ENCODE assay signal across 8 cellular contexts in the genomic region with DNA sequence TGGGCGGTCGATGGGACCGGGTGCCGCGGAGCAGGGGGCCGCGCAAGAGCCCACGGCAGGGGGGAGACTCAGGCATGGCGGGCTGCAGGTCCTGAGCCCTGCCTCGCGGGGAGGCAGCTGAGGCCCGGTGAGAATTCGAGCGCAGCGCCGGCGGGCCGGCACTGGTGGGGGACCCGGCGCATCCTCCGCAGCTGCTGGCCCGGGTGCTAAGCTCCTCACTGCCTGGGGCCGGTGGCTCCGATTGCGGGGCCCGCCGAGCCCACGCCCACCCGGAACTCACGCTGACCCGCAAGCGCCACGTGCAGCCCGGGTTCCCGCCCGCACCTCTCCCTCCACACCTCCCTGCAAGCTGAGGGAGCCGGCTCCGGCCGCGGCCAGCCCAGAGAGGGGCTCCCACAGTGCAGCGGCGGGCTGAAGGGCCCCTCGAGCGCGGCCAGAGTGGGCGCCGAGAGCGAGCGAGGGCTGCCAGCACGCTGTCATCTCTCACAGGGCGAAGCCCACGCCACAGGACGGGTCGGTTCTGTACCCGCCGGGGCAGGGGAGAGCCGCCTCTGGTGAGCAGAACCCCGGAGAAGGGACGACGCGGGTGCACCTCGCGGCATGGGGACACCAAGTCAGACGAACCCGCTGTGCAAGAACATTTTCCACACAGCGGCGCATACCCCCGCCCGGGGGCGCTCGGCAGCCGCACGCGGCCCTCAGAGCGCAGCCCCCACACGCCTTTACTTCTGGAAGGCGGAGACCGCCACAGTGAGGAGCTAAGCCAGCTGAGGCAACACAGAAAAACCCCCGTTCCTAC. TPM values are rescaled to one million over a fixed set of nuclear protein-coding genes. Genes with fewer than 3 reads are reported as not detected.
DNase-seq lines count a peak whose midpoint lies in the region; ATAC-seq and TF ChIP-seq lines count a peak whose summit lies in the region.

No MANE protein-coding gene starts in this region.

- intact Hi-C loops in dorsolateral prefrontal cortex (cut with DNase I): no loop called here

- H3K9me3 ChIP-seq in CD8-positive, alpha-beta memory T cell (ENCODE audit: low read length): no peaks in the 10 kb centered on the region
- peaks cover 6% of the 10 kb centered on the region for H3K9me3 ChIP-seq in neuron (ENCODE audit: low read length)

- H3K4me3 ChIP-seq in CD8-positive, alpha-beta memory T cell (ENCODE audit: low read length): peak overlapping the region; percentile 87
- peak overlapping the region; percentile 77 to 100 (median 98) for H3K4me3 ChIP-seq in dorsolateral prefrontal cortex
- H3K4me3 ChIP-seq in neuron (ENCODE audit: low read length): peak overlapping the region; percentile 86

- H3K27me3 Mint-ChIP-seq in CD8-positive, alpha-beta memory T cell: no peaks in the 10 kb centered on the region

- peak overlapping the region in 4 of 8 donors; percentile 54 to 89 (median 86) for H3K27ac Mint-ChIP-seq in CD8-positive, alpha-beta memory T cell

- H3K4me3 Mint-ChIP-seq in CD8-positive, alpha-beta memory T cell: peak overlapping the region; percentile 88 to 93 (median 92)

- TF ChIP-seq CTCF in dorsolateral prefrontal cortex (IDR thresholded peaks at IDR 0.05 in 54 of 56, conservative IDR thresholded peaks at IDR 0.05 in 2 of 56; ENCODE audit: low read depth in 1 of 56, partially characterized antibody in 56 of 56): no peak

- peaks cover 20% of the 10 kb centered on the region for H3K4me1 ChIP-seq in CD8-positive, alpha-beta memory T cell (ENCODE audit: insufficient read depth, low read length)
- H3K4me1 ChIP-seq in neuron (ENCODE audit: insufficient read depth, low read length): peaks cover 25% of the 10 kb centered on the region

- no peaks in the 10 kb centered on the region for H3K9me3 Mint-ChIP-seq in CD8-positive, alpha-beta memory T cell

- H3K27me3 ChIP-seq in CD8-positive, alpha-beta memory T cell (ENCODE audit: insufficient read depth, low read length, poor library complexity, severe bottlenecking): no peaks in the 10 kb centered on the region
- no peaks in the 10 kb centered on the region for H3K27me3 ChIP-seq in dorsolateral prefrontal cortex
- H3K27me3 ChIP-seq in neuron (ENCODE audit: insufficient read depth, low read length): no peaks in the 10 kb centered on the region

- H3K36me3 Mint-ChIP-seq in CD8-positive, alpha-beta memory T cell: peaks cover 0 to 29% (median 3%) of the 10 kb centered on the region in 3 donors

- peak overlapping the region; percentile 44 for H2AFZ ChIP-seq in neuron (ENCODE audit: low read depth, low read length)

- peaks cover 4% of the 10 kb centered on the region for H3K36me3 ChIP-seq in CD8-positive, alpha-beta memory T cell (ENCODE audit: insufficient read depth, low read length)
- peaks cover 21% of the 10 kb centered on the region for H3K36me3 ChIP-seq in neuron (ENCODE audit: insufficient read depth, low read length)

- CTCF ChIA-PET in CD8-positive, alpha-beta memory T cell (lab: Charles Lee): interaction anchor here (0.7 to 3.4 kb wide), 7 partner anchors 9 to 780 kb away, joined by 3 to 16 read pairs (median 4); no protein-coding TSS in a partner anchor

- DNase-seq in CD8-positive, alpha-beta memory T cell: peak in 1 of 5 donors; percentile 67
- DNase-seq in NCI-H510A treated with DMSO at 0.1 percent for 48 hours (lab: John Stamatoyannopoulos, UW) (peak; percentile 51), dorsolateral prefrontal cortex (no peak), islet precursor cell (no peak)
- DNase-seq in effector CD4-positive, alpha-beta T cell: no peak

- H3K4me1 Mint-ChIP-seq in CD8-positive, alpha-beta memory T cell: peaks cover 22 to 47% (median 27%) of the 10 kb centered on the region in 3 donors

- POLR2A ChIA-PET in CD8-positive, alpha-beta memory T cell (lab: Charles Lee): interaction anchor here (0.9 to 1.9 kb wide), 7 partner anchors 17 to 496 kb away, joined by 3 to 12 read pairs (median 4); a partner anchor contains a TSS

- H3K27ac ChIP-seq in CD8-positive, alpha-beta memory T cell (ENCODE audit: low read depth, low read length): peak overlapping the region; percentile 73
- peak overlapping the region in 49 of 59 donors; percentile 24 to 90 (median 70) for H3K27ac ChIP-seq in dorsolateral prefrontal cortex

- ATAC-seq in HG03442 (IDR thresholded peaks at IDR 0.05; ENCODE audit: unreplicated experiment) (no peak), GM19397 (IDR thresholded peaks at IDR 0.05; ENCODE audit: unreplicated experiment) (no peak)

RNA-seq across cellular contexts. Expression of a gene that starts 1.2 kb away (rescaled TPM):
- total RNA-seq in CD8-positive, alpha-beta memory T cell: 100 to 1,000 TPM; 150 to 175 TPM
- 227 TPM for polyA plus RNA-seq in CD8-positive, alpha-beta memory T cell
- 10 to 100 TPM; 23.3 to 52.5 (median 36.1) TPM for total RNA-seq in dorsolateral prefrontal cortex

RNA-seq across cellular contexts. Expression of a gene that starts 27.7 kb away (rescaled TPM):
- 1 to 10 TPM; 1.4 to 1.5 TPM for total RNA-seq in CD8-positive, alpha-beta memory T cell
- 1.6 TPM for polyA plus RNA-seq in CD8-positive, alpha-beta memory T cell
- total RNA-seq in dorsolateral prefrontal cortex: 10 to 100 TPM in 62 of 120 experiments, 1 to 10 TPM in 58; 4.2 to 28.9 (median 10.3) TPM

RNA-seq across cellular contexts. Expression of a gene that starts 43.8 kb away (rescaled TPM):
- total RNA-seq in CD8-positive, alpha-beta memory T cell: 100 to 1,000 TPM; 147 to 150 TPM
- polyA plus RNA-seq in CD8-positive, alpha-beta memory T cell: 34.1 TPM
- total RNA-seq in dorsolateral prefrontal cortex: 100 to 1,000 TPM in 5 of 120 experiments, 10 to 100 TPM in 115; 63.1 to 111 (median 79.7) TPM

RNA-seq across cellular contexts. Expression of a gene that starts 49.2 kb away (rescaled TPM):
- 1 to 10 TPM; 3.3 to 3.5 TPM for total RNA-seq in CD8-positive, alpha-beta memory T cell
- 2.7 TPM for polyA plus RNA-seq in CD8-positive, alpha-beta memory T cell
- total RNA-seq in dorsolateral prefrontal cortex: 1 to 10 TPM in 49 of 120 experiments, under 1 TPM in 71; 0.32 to 3.2 (median 0.91) TPM
